In the genomic region with DNA sequence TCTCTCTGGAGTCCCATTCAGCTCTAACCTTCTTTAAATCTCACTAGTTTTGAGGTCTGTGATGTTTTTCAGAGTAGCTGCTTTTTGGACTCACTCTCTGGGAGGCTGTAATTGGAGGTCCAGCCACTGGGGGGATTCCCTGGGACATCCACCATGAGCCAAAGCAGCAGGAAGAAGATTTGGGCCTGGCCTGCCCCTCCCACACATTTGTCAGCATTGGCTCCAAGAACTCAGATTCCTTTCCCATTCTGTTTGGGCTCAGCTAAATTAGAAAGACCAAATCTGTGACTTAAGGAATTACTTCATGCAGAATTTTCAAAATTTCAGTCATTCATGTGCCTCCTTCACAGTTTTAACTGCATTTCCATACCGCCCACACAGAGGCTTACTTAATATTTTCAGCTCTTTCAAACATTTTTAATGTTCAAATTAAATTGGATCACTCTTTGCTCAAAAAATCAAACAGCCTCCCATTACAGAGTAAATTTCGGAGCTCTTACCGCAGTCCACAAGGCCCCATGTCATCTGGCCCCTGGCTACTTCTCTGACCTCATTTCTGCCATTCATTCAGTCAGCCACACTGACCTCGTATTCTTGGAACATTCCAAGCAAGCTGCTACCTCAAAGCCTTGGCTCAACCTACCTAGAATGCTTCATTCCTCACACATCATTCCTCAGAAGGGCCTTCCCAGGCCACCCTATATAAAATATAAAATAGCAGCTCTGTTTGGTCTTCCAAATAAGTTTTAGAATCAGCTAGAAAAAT, we compare ENCODE assay signal across 1 cellular context.
TF ChIP-seq lines count a peak whose summit lies in the region.

No MANE protein-coding gene starts in this region.

TF ChIP-seq in IMR-90, 13 proteins besides CTCF, POLR2A, EP300 and RAD21:
- TF ChIP-seq MAZ (IDR thresholded peaks at IDR 0.05; ENCODE audit: borderline replicate concordance, low read depth, low read length), result no peak
